ENCODE assay signal across 10 cellular contexts in the genomic region with DNA sequence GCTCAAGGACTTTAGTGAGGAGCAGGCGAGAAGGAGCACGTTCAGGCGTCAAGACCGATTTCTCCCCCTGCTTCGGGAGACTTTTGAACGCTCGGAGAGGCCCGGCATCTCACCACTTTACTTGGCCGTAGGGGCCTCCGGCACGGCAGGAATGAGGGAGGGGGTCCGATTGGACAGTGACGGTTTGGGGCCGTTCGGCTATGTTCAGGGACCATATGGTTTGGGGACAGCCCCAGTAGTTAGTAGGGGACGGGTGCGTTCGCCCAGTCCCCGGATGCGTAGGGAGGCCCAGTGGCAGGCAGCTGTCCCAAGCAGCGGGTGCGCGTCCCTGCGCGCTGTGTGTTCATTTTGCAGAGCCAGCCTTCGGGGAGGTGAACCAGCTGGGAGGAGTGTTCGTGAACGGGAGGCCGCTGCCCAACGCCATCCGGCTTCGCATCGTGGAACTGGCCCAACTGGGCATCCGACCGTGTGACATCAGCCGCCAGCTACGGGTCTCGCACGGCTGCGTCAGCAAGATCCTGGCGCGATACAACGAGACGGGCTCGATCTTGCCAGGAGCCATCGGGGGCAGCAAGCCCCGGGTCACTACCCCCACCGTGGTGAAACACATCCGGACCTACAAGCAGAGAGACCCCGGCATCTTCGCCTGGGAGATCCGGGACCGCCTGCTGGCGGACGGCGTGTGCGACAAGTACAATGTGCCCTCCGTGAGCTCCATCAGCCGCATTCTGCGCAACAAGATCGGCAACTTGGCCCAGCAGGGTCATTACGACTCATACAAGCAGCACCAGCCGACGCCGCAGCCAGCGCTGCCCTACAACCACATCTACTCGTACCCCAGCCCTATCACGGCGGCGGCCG. TPM values are rescaled to one million over a fixed set of nuclear protein-coding genes. Genes with fewer than 3 reads are reported as not detected.
DNase-seq lines count a peak whose midpoint lies in the region; ATAC-seq and TF ChIP-seq lines count a peak whose summit lies in the region.
"Had no signal": no experiment of that assay in that cellular context is flagged by ENCODE, and none has a peak within 500 bp of the region (broad histone marks: within the 10 kb centered on the region; RNA-seq: fewer than 3 reads in every experiment).

No MANE protein-coding gene starts in this region.

- WGBS in urinary bladder = 3% methylated on average over 71 of the region's 71 CpGs

- no peak for ATAC-seq in left ventricle myocardium superior
- no peak for ATAC-seq in GM18861 (IDR thresholded peaks at IDR 0.05; ENCODE audit: unreplicated experiment)
- no peak for ATAC-seq in HG03439 (IDR thresholded peaks at IDR 0.05; ENCODE audit: unreplicated experiment)

- H3K4me3 ChIP-seq in cardiac muscle cell = peak overlapping the region; percentile 59
- H3K4me3 ChIP-seq in urinary bladder (ENCODE audit: low read depth, low read length) = peak overlapping the region; percentile 32

- no peak for TF ChIP-seq CTCF in cardiac muscle cell (IDR thresholded peaks at IDR 0.05; ENCODE audit: low read depth, low read length)

- peaks cover 3% of the 10 kb centered on the region for H3K36me3 Mint-ChIP-seq in activated naive CD8-positive, alpha-beta T cell

- no peak overlapping the region for H3K27ac ChIP-seq in cardiac muscle cell
- no peak overlapping the region for H3K27ac ChIP-seq in urinary bladder (ENCODE audit: low read depth)

- H3K9me3 ChIP-seq in cardiac muscle cell (ENCODE audit: low read depth) = no peaks in the 10 kb centered on the region

- H3K9me3 Mint-ChIP-seq in activated naive CD8-positive, alpha-beta T cell (ENCODE audit: low read depth) = peaks cover 3% of the 10 kb centered on the region

- no peak overlapping the region for H3K27ac Mint-ChIP-seq in activated naive CD8-positive, alpha-beta T cell

- H3K4me3 Mint-ChIP-seq in activated naive CD8-positive, alpha-beta T cell = peak overlapping the region; percentile 64

- peaks cover 55% of the 10 kb centered on the region for H3K4me1 Mint-ChIP-seq in activated naive CD8-positive, alpha-beta T cell (ENCODE audit: low read depth)

- H3K27me3 ChIP-seq in cardiac muscle cell = peaks cover 100% of the 10 kb centered on the region

- intact Hi-C loops in left ventricle myocardium superior (cut with micrococcal nuclease) = no loop called here

- H3K4me1 ChIP-seq in cardiac muscle cell (ENCODE audit: low read depth) (peaks cover 22% of the 10 kb centered on the region), urinary bladder (ENCODE audit: insufficient read depth) (no peaks in the 10 kb centered on the region)

- DNase-seq in cardiac muscle cell (ENCODE audit: low read depth in 1 of 2, low spot score in 1 of 2) (no peak), left ventricle myocardium superior (no peak), left kidney (ENCODE audit: low read depth, low spot score) (peak; percentile 69), SIG-M5 (lab: John Stamatoyannopoulos, UW) (no peak)
- DNase-seq: activated CD4-positive, CD25-positive, alpha-beta regulatory T cell treated with anti-CD3 and anti-CD28 coated beads, Interleukin-2, amount 50 U/mL, for 72 hours had no signal

- no peaks in the 10 kb centered on the region for H3K36me3 ChIP-seq in cardiac muscle cell
- H3K36me3 ChIP-seq in urinary bladder (ENCODE audit: insufficient read depth) = no peaks in the 10 kb centered on the region

- H3K27me3 Mint-ChIP-seq in activated naive CD8-positive, alpha-beta T cell = peaks cover 58% of the 10 kb centered on the region

RNA-seq across cellular contexts. Expression of a gene that starts 1.1 kb away (rescaled TPM):
- total RNA-seq in cardiac muscle cell = not detected in 2 replicates
- polyA plus RNA-seq in cardiac muscle cell = 0.21 and 0.32 TPM in 2 replicates
- total RNA-seq in left ventricle myocardium superior = not detected
- total RNA-seq in urinary bladder = 0.48 TPM
- polyA plus RNA-seq in urinary bladder = 0.48 TPM
- total RNA-seq: right cardiac atrium had no signal
- polyA plus RNA-seq: right cardiac atrium had no signal
